12 cellular contexts compared by ENCODE assay signal in genomic region chr2:176643711-176644110, GRCh38.
DNase-seq lines count a peak whose midpoint lies in the region; ATAC-seq, FAIRE-seq and TF ChIP-seq lines count a peak whose summit lies in the region.
"Had no signal": no experiment of that assay in that cellular context is flagged by ENCODE, and none has a peak within 500 bp of the region (broad histone marks: within the 10 kb centered on the region; RNA-seq: fewer than 3 reads in every experiment).

No MANE protein-coding gene starts in this region.

- CTCF ChIA-PET in endothelial cell of umbilical vein (lab: Charles Lee): interaction anchor here (1.3 to 4.8 kb wide), 8 partner anchors 8 to 517 kb away, joined by 3 to 30 read pairs (median 8); no protein-coding TSS in a partner anchor

- H3K9me1 ChIP-seq in endothelial cell of umbilical vein (replicated peaks; ENCODE audit: control insufficient read depth, extremely low read depth, insufficient read depth, low read length): no peaks in the 10 kb centered on the region

- H3K27me3 Mint-ChIP-seq in HFFc6 (ENCODE audit: insufficient read depth): no peaks in the 10 kb centered on the region; the same call in 1 of the 2 replicates
- H3K27me3 Mint-ChIP-seq in activated CD4-positive, alpha-beta T cell treated with anti-CD3 and anti-CD28 coated beads, Interleukin-2, amount 10 ng/mL, durations not matched to agents 24 days and 14 days: peaks cover 69% of the 10 kb centered on the region
- H3K27me3 Mint-ChIP-seq in stimulated activated naive B cell treated with anti-CD40 and anti-IgM and Interleukin-4, amounts not matched to agents 10 μg/mL and 1 μg/mL and 100 μg/mL, for 72 hours: peaks cover 59 to 74% of the 10 kb centered on the region in 2 donors

- H3K4me1 Mint-ChIP-seq in HFFc6 (ENCODE audit: low read depth): peaks cover 72% of the 10 kb centered on the region
- no peaks in the 10 kb centered on the region for H3K4me1 Mint-ChIP-seq in stimulated activated effector memory CD8-positive, alpha-beta T cell treated with anti-CD3 and anti-CD28 coated beads, Interleukin-12 subunit alpha, Interleukin-12 subunit beta, amount 100 ng/mL, for 72 hours
- H3K4me1 Mint-ChIP-seq in activated CD4-positive, alpha-beta T cell treated with anti-CD3 and anti-CD28 coated beads, Interleukin-2, amount 10 ng/mL, durations not matched to agents 24 days and 14 days: no peaks in the 10 kb centered on the region
- H3K4me1 Mint-ChIP-seq in stimulated activated naive B cell treated with anti-CD40 and anti-IgM and Interleukin-4, amounts not matched to agents 10 μg/mL and 1 μg/mL and 100 μg/mL, for 72 hours: peaks cover 0 to 4% of the 10 kb centered on the region in 2 donors
- H3K4me1 Mint-ChIP-seq: activated CD4-positive, alpha-beta T cell treated with anti-CD3 and anti-CD28 coated beads for 36 hours; activated naive CD4-positive, alpha-beta T cell treated with anti-CD3 and anti-CD28 coated beads, Interleukin-2, amount 10 ng/mL, durations not matched to agents 7 days and 5 days had no signal

- POLR2A ChIA-PET in endothelial cell of umbilical vein (lab: Charles Lee): no interaction called here

- no peaks in the 10 kb centered on the region for H4K20me1 ChIP-seq in endothelial cell of umbilical vein (replicated peaks; ENCODE audit: control insufficient read depth, extremely low read depth, insufficient read depth, low read length)

- no peaks in the 10 kb centered on the region for H3K79me2 ChIP-seq in endothelial cell of umbilical vein (ENCODE audit: control insufficient read depth, insufficient read depth, low read length)

- H3K27ac ChIP-seq in endothelial cell of umbilical vein (ENCODE audit: insufficient read depth, low read depth, low read length): no peak overlapping the region
- H3K27ac ChIP-seq: dorsolateral prefrontal cortex had no signal

- H3K9me3 Mint-ChIP-seq in HFFc6: no peaks in the 10 kb centered on the region
- H3K9me3 Mint-ChIP-seq in stimulated activated effector memory CD8-positive, alpha-beta T cell treated with anti-CD3 and anti-CD28 coated beads, Interleukin-12 subunit alpha, Interleukin-12 subunit beta, amount 100 ng/mL, for 72 hours: no peaks in the 10 kb centered on the region
- H3K9me3 Mint-ChIP-seq in activated CD4-positive, alpha-beta T cell treated with anti-CD3 and anti-CD28 coated beads, Interleukin-2, amount 10 ng/mL, durations not matched to agents 24 days and 14 days: no peaks in the 10 kb centered on the region
- no peaks in the 10 kb centered on the region for H3K9me3 Mint-ChIP-seq in stimulated activated naive B cell treated with anti-CD40 and anti-IgM and Interleukin-4, amounts not matched to agents 10 μg/mL and 1 μg/mL and 100 μg/mL, for 72 hours
- H3K9me3 Mint-ChIP-seq: activated naive CD4-positive, alpha-beta T cell treated with anti-CD3 and anti-CD28 coated beads, Interleukin-2, amount 10 ng/mL, durations not matched to agents 7 days and 5 days; stimulated activated memory B cell treated with anti-CD40 and anti-IgM and Interleukin-4, amounts not matched to agents 10 μg/mL and 1 μg/mL and 100 μg/mL, for 72 hours had no signal

- H3K4me3 ChIP-seq in endothelial cell of umbilical vein (replicated peaks in 1 of 3; ENCODE audit: insufficient read depth in 1 of 3, low read depth in 1 of 3, low read length in 3 of 3): no peak overlapping the region
- H3K4me3 ChIP-seq: dorsolateral prefrontal cortex had no signal

- no peak overlapping the region for H3K9ac ChIP-seq in endothelial cell of umbilical vein (replicated peaks; ENCODE audit: extremely low read depth, insufficient read depth, low read length)

- peak overlapping the region; percentile 7 for H2AFZ ChIP-seq in endothelial cell of umbilical vein (ENCODE audit: low read depth, low read length)

- BruUV-seq in endothelial cell of umbilical vein (replicated peaks; lab: Mats Ljungman, UMichigan): no TSS peak

- no peaks in the 10 kb centered on the region for H3K36me3 ChIP-seq in endothelial cell of umbilical vein (ENCODE audit: control insufficient read depth in 2 of 2, extremely low read depth in 1 of 2, insufficient read depth in 2 of 2, low read length in 2 of 2)

- peak overlapping the region; percentile 90 for H3K27ac Mint-ChIP-seq in HFFc6
- no peak overlapping the region for H3K27ac Mint-ChIP-seq in stimulated activated effector memory CD8-positive, alpha-beta T cell treated with anti-CD3 and anti-CD28 coated beads, Interleukin-12 subunit alpha, Interleukin-12 subunit beta, amount 100 ng/mL, for 72 hours
- H3K27ac Mint-ChIP-seq in activated CD4-positive, alpha-beta T cell treated with anti-CD3 and anti-CD28 coated beads, Interleukin-2, amount 10 ng/mL, durations not matched to agents 24 days and 14 days: no peak overlapping the region
- no peak overlapping the region for H3K27ac Mint-ChIP-seq in stimulated activated naive B cell treated with anti-CD40 and anti-IgM and Interleukin-4, amounts not matched to agents 10 μg/mL and 1 μg/mL and 100 μg/mL, for 72 hours
- H3K27ac Mint-ChIP-seq: activated CD4-positive, alpha-beta T cell treated with anti-CD3 and anti-CD28 coated beads for 36 hours; activated naive CD4-positive, alpha-beta T cell treated with anti-CD3 and anti-CD28 coated beads, Interleukin-2, amount 10 ng/mL, durations not matched to agents 7 days and 5 days; stimulated activated memory B cell treated with anti-CD40 and anti-IgM and Interleukin-4, amounts not matched to agents 10 μg/mL and 1 μg/mL and 100 μg/mL, for 72 hours had no signal

- peak; percentile 31 for ATAC-seq in stimulated activated effector memory CD8-positive, alpha-beta T cell treated with anti-CD3 and anti-CD28 coated beads, Interleukin-12 subunit alpha, Interleukin-12 subunit beta, amount 100 ng/mL, for 72 hours
- no peak for ATAC-seq in stimulated activated naive B cell treated with anti-CD40 and anti-IgM and Interleukin-4, amounts not matched to agents 10 μg/mL and 1 μg/mL and 100 μg/mL, for 72 hours (replicated peaks)
- no peak for ATAC-seq in GM18511 (IDR thresholded peaks at IDR 0.05; ENCODE audit: unreplicated experiment)
- ATAC-seq: activated CD4-positive, alpha-beta T cell treated with anti-CD3 and anti-CD28 coated beads for 36 hours; stimulated activated memory B cell treated with anti-CD40 and anti-IgM and Interleukin-4, amounts not matched to agents 10 μg/mL and 1 μg/mL and 100 μg/mL, for 72 hours had no signal

- no peak for TF ChIP-seq POLR2A in endothelial cell of umbilical vein (IDR thresholded peaks at IDR 0.05; ENCODE audit: low read depth, low read length)

- DNase-seq in HFFc6 (peak; percentile 59), NCI-H510A (lab: John Stamatoyannopoulos, UW) (peak; percentile 74), endothelial cell of umbilical vein (ENCODE audit: low read depth, low spot score) (peak; percentile 39)
- DNase-seq in stimulated activated effector memory CD8-positive, alpha-beta T cell treated with anti-CD3 and anti-CD28 coated beads, Interleukin-12 subunit alpha, Interleukin-12 subunit beta, amount 100 ng/mL, for 72 hours (ENCODE audit: low spot score in 2 of 2): no peak
- no peak for DNase-seq in activated CD4-positive, alpha-beta T cell treated with anti-CD3 and anti-CD28 coated beads, Interleukin-2, amount 10 ng/mL, durations not matched to agents 24 days and 14 days
- DNase-seq in stimulated activated naive B cell treated with anti-CD40 and anti-IgM and Interleukin-4, amounts not matched to agents 10 μg/mL and 1 μg/mL and 100 μg/mL, for 72 hours: no peak
- DNase-seq: activated CD4-positive, alpha-beta T cell treated with anti-CD3 and anti-CD28 coated beads for 36 hours; activated naive CD4-positive, alpha-beta T cell treated with anti-CD3 and anti-CD28 coated beads, Interleukin-2, amount 10 ng/mL, durations not matched to agents 7 days and 5 days; dorsolateral prefrontal cortex; RPMI8226 had no signal

- peak; percentile 86 for FAIRE-seq in endothelial cell of umbilical vein (lab: Jason Lieb, UNC)

- dilution Hi-C loops in endothelial cell of umbilical vein (cut with MboI; ENCODE audit: extremely low pct_ligation_motif_present, low sequenced_read_pairs): loop anchor here (25.0 kb wide), 1 partner anchor 506 kb away; the partner anchor contains the start of gene HOXD8

- intact Hi-C loops in endothelial cell of umbilical vein (cut with micrococcal nuclease): no loop called here
- intact Hi-C loops in activated CD4-positive, alpha-beta T cell treated with anti-CD3 and anti-CD28 coated beads, Interleukin-2, amount 10 ng/mL, durations not matched to agents 24 days and 14 days (cut with micrococcal nuclease): loop anchor here (5.0 kb wide), 1 partner anchor 951 kb away; no protein-coding TSS in a partner anchor

- TF ChIP-seq CTCF in HFFc6 (IDR thresholded peaks at IDR 0.05): no peak
- no peak for TF ChIP-seq CTCF in endothelial cell of umbilical vein (IDR thresholded peaks at IDR 0.05; ENCODE audit: extremely low read depth in 1 of 2, insufficient read depth in 1 of 2, low read depth in 1 of 2, low read length in 2 of 2)

- H3K36me3 Mint-ChIP-seq in HFFc6 (ENCODE audit: low read depth): peaks cover 13% of the 10 kb centered on the region
- H3K36me3 Mint-ChIP-seq in stimulated activated effector memory CD8-positive, alpha-beta T cell treated with anti-CD3 and anti-CD28 coated beads, Interleukin-12 subunit alpha, Interleukin-12 subunit beta, amount 100 ng/mL, for 72 hours: no peaks in the 10 kb centered on the region
- no peaks in the 10 kb centered on the region for H3K36me3 Mint-ChIP-seq in activated CD4-positive, alpha-beta T cell treated with anti-CD3 and anti-CD28 coated beads, Interleukin-2, amount 10 ng/mL, durations not matched to agents 24 days and 14 days (ENCODE audit: low read depth)
- H3K36me3 Mint-ChIP-seq in stimulated activated naive B cell treated with anti-CD40 and anti-IgM and Interleukin-4, amounts not matched to agents 10 μg/mL and 1 μg/mL and 100 μg/mL, for 72 hours: no peaks in the 10 kb centered on the region
- H3K36me3 Mint-ChIP-seq: activated naive CD4-positive, alpha-beta T cell treated with anti-CD3 and anti-CD28 coated beads, Interleukin-2, amount 10 ng/mL, durations not matched to agents 7 days and 5 days; stimulated activated memory B cell treated with anti-CD40 and anti-IgM and Interleukin-4, amounts not matched to agents 10 μg/mL and 1 μg/mL and 100 μg/mL, for 72 hours had no signal

- H3K4me2 ChIP-seq in endothelial cell of umbilical vein (ENCODE audit: insufficient read depth, low read length): peak overlapping the region; percentile 12

- H3K4me3 Mint-ChIP-seq in HFFc6: no peak overlapping the region
- no peak overlapping the region for H3K4me3 Mint-ChIP-seq in stimulated activated effector memory CD8-positive, alpha-beta T cell treated with anti-CD3 and anti-CD28 coated beads, Interleukin-12 subunit alpha, Interleukin-12 subunit beta, amount 100 ng/mL, for 72 hours
- no peak overlapping the region for H3K4me3 Mint-ChIP-seq in activated CD4-positive, alpha-beta T cell treated with anti-CD3 and anti-CD28 coated beads, Interleukin-2, amount 10 ng/mL, durations not matched to agents 24 days and 14 days
- no peak overlapping the region for H3K4me3 Mint-ChIP-seq in stimulated activated naive B cell treated with anti-CD40 and anti-IgM and Interleukin-4, amounts not matched to agents 10 μg/mL and 1 μg/mL and 100 μg/mL, for 72 hours
- H3K4me3 Mint-ChIP-seq: activated CD4-positive, alpha-beta T cell treated with anti-CD3 and anti-CD28 coated beads for 36 hours; activated naive CD4-positive, alpha-beta T cell treated with anti-CD3 and anti-CD28 coated beads, Interleukin-2, amount 10 ng/mL, durations not matched to agents 7 days and 5 days; stimulated activated memory B cell treated with anti-CD40 and anti-IgM and Interleukin-4, amounts not matched to agents 10 μg/mL and 1 μg/mL and 100 μg/mL, for 72 hours had no signal

- H3K27me3 ChIP-seq in endothelial cell of umbilical vein (ENCODE audit: control insufficient read depth in 2 of 2, insufficient read depth in 2 of 2, low read length in 2 of 2): no peaks in the 10 kb centered on the region

- no peaks in the 10 kb centered on the region for H3K9me3 ChIP-seq in endothelial cell of umbilical vein (replicated peaks; ENCODE audit: control insufficient read depth, insufficient read depth, low read length)

- H3K4me1 ChIP-seq in endothelial cell of umbilical vein (ENCODE audit: control insufficient read depth, extremely low read depth, insufficient read depth, low read length): peaks cover 10% of the 10 kb centered on the region

Comparison
In these comparisons a context has a peak if more than half of its experiments do, and no peak if none do; other contexts are left out.
1. DNase-seq: peak in HFFc6 (single experiment), NCI-H510A (single experiment) and endothelial cell of umbilical vein (single experiment); none in stimulated activated effector memory CD8-positive, alpha-beta T cell treated with anti-CD3 and anti-CD28 coated beads, Interleukin-12 subunit alpha, Interleukin-12 subunit beta, amount 100 ng/mL, for 72 hours (0 of 2), activated CD4-positive, alpha-beta T cell treated with anti-CD3 and anti-CD28 coated beads, Interleukin-2, amount 10 ng/mL, durations not matched to agents 24 days and 14 days (single experiment) and stimulated activated naive B cell treated with anti-CD40 and anti-IgM and Interleukin-4, amounts not matched to agents 10 μg/mL and 1 μg/mL and 100 μg/mL, for 72 hours (single experiment).